ENCODE assay signal across 12 cellular contexts in the genomic region with DNA sequence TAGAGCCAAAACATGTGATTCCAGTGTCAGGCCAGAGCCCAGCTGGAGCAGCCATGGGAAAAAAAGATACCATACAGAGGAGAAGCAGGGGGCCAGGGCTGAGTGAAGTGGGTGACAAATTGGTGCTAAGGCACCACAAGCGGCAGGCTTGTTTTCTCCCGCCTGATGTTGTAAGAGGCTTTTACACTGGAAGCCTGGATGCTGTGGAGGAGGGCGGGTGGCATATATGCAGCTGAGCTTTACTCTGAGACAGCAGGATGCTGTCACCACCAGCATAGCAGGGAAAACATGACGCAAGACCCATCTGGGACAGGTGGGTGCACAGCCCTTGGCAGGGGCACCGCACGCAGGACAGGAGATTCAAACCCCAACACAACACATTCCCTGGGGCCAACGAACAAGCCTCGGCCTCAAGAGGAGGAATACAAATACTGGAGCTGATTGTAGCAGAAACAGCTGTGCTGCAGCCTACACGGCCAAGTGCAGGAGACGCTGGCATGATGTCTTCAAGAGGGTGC.
DNase-seq lines count a peak whose midpoint lies in the region; ATAC-seq and TF ChIP-seq lines count a peak whose summit lies in the region.
"Had no signal": no experiment of that assay in that cellular context is flagged by ENCODE, and none has a peak within 500 bp of the region (broad histone marks: within the 10 kb centered on the region; RNA-seq: fewer than 3 reads in every experiment).

No MANE protein-coding gene starts in this region.

- no peak overlapping the region for H3K4me2 ChIP-seq in PC-9

- H3K9me3 ChIP-seq in HEK293 (ENCODE audit: control insufficient read depth, insufficient read depth, low read depth, low read length) (no peaks in the 10 kb centered on the region), left ventricle myocardium inferior (replicated peaks) (no peaks in the 10 kb centered on the region), PC-9 (ENCODE audit: insufficient read depth, low read depth) (no peaks in the 10 kb centered on the region)

- H3K4me3 Mint-ChIP-seq in activated CD4-positive, alpha-beta T cell treated with anti-CD3 and anti-CD28 coated beads, Interleukin-2, amount 10 ng/mL, durations not matched to agents 7 days and 5 days, result no peak overlapping the region
- H3K4me3 Mint-ChIP-seq: activated CD4-positive, alpha-beta T cell treated with anti-CD3 and anti-CD28 coated beads, Interleukin-2, amount 10 ng/mL, durations not matched to agents 24 days and 14 days had no signal

- no peaks in the 10 kb centered on the region for H3K27me3 Mint-ChIP-seq in activated CD4-positive, alpha-beta T cell treated with anti-CD3 and anti-CD28 coated beads, Interleukin-2, amount 10 ng/mL, durations not matched to agents 7 days and 5 days
- H3K27me3 Mint-ChIP-seq: activated CD4-positive, alpha-beta T cell treated with anti-CD3 and anti-CD28 coated beads, Interleukin-2, amount 10 ng/mL, durations not matched to agents 24 days and 14 days had no signal

- H3K36me3 Mint-ChIP-seq in activated CD4-positive, alpha-beta T cell treated with anti-CD3 and anti-CD28 coated beads, Interleukin-2, amount 10 ng/mL, durations not matched to agents 7 days and 5 days (ENCODE audit: low read depth), result peaks cover 10% of the 10 kb centered on the region

- BruUV-seq in PC-9 (replicated peaks; lab: Mats Ljungman, UMichigan), result no TSS peak

- no peak overlapping the region for H3K4me3 ChIP-seq in HEK293 (ENCODE audit: low read depth, low read length)
- no peak overlapping the region for H3K4me3 ChIP-seq in left ventricle myocardium inferior
- H3K4me3 ChIP-seq in PC-9, result no peak overlapping the region
- H3K4me3 ChIP-seq: SK-N-MC had no signal

- no peaks in the 10 kb centered on the region for H3F3A ChIP-seq in PC-9 (ENCODE audit: insufficient read depth, low read depth)

- H3K36me3 ChIP-seq in HEK293 (ENCODE audit: control insufficient read depth in 2 of 2, insufficient read depth in 1 of 2, low read length in 2 of 2) (no peaks in the 10 kb centered on the region), left ventricle myocardium inferior (no peaks in the 10 kb centered on the region), PC-9 (ENCODE audit: low read depth) (no peaks in the 10 kb centered on the region)

- H3K79me2 ChIP-seq in PC-9 (ENCODE audit: low read depth), result no peaks in the 10 kb centered on the region; the same call in 1 of the 2 replicates

- H3K4me1 ChIP-seq in HEK293 (ENCODE audit: control insufficient read depth, insufficient read depth, low read length) (no peaks in the 10 kb centered on the region), left ventricle myocardium inferior (peaks cover 35% of the 10 kb centered on the region), PC-9 (replicated peaks; ENCODE audit: insufficient read depth) (peaks cover 2% of the 10 kb centered on the region; the same call in 1 of the 2 replicates)

- peak; percentile 63 for ATAC-seq in sciatic nerve
- no peak for ATAC-seq in HG03159 (IDR thresholded peaks at IDR 0.05; ENCODE audit: unreplicated experiment)

- H3K9me3 Mint-ChIP-seq in activated CD4-positive, alpha-beta T cell treated with anti-CD3 and anti-CD28 coated beads, Interleukin-2, amount 10 ng/mL, durations not matched to agents 7 days and 5 days, result no peaks in the 10 kb centered on the region
- H3K9me3 Mint-ChIP-seq: activated CD4-positive, alpha-beta T cell treated with anti-CD3 and anti-CD28 coated beads, Interleukin-2, amount 10 ng/mL, durations not matched to agents 24 days and 14 days had no signal

- H3K27me3 ChIP-seq in left ventricle myocardium inferior (ENCODE audit: low read depth) (no peaks in the 10 kb centered on the region), PC-9 (ENCODE audit: insufficient read depth, low read depth) (no peaks in the 10 kb centered on the region)

- intact Hi-C loops in left ventricle myocardium inferior (cut with micrococcal nuclease) (no loop called here), sciatic nerve (cut with DNase I) (no loop called here), PC-9 (cut with micrococcal nuclease; ENCODE audit: unreplicated experiment) (no loop called here)

- POLR2A ChIA-PET in HEK293 (lab: Yijun Ruan, JAX) (no interaction called here), PC-9 (lab: Charles Lee; ENCODE audit: unreplicated experiment) (interaction anchor here (0.6 kb wide), 1 partner anchor 430 kb away, joined by 4 read pairs; no protein-coding TSS in a partner anchor)
- POLR2A ChIA-PET in activated CD4-positive, alpha-beta T cell treated with anti-CD3 and anti-CD28 coated beads, Interleukin-2, amount 10 ng/mL, durations not matched to agents 7 days and 5 days (lab: Charles Lee), result no interaction called here

- H4K20me1 ChIP-seq in PC-9 (ENCODE audit: insufficient read depth), result no peaks in the 10 kb centered on the region

- H3K9me2 ChIP-seq in PC-9 (ENCODE audit: insufficient read depth), result no peaks in the 10 kb centered on the region

- CTCF ChIA-PET in HEK293 (lab: Yijun Ruan, JAX), result no interaction called here
- CTCF ChIA-PET in PC-9 (lab: Charles Lee), result no interaction called here
- CTCF ChIA-PET in activated CD4-positive, alpha-beta T cell treated with anti-CD3 and anti-CD28 coated beads, Interleukin-2, amount 10 ng/mL, durations not matched to agents 7 days and 5 days (lab: Charles Lee), result interaction anchor here (1.1 kb wide), 1 partner anchor 13 kb away, joined by 3 read pairs; no protein-coding TSS in a partner anchor

- TF ChIP-seq CTCF in HEK293 (tag by site-specific recombination; IDR thresholded peaks at IDR 0.05), result no peak
- TF ChIP-seq CTCF in left ventricle myocardium inferior (IDR thresholded peaks at IDR 0.05; ENCODE audit: borderline replicate concordance), result no peak
- no peak for TF ChIP-seq CTCF in PC-9 (conservative IDR thresholded peaks at IDR 0.05)

- H3K27ac ChIP-seq in HEK293 (ENCODE audit: extremely low read depth, low read depth, low read length) (no peak overlapping the region), left ventricle myocardium inferior (replicated peaks) (peak overlapping the region; percentile 45), PC-9 (no peak overlapping the region)
- H3K27ac ChIP-seq: SK-N-MC had no signal

- no peak overlapping the region for H2AFZ ChIP-seq in PC-9

- no peak overlapping the region for H3K27ac Mint-ChIP-seq in activated CD4-positive, alpha-beta T cell treated with anti-CD3 and anti-CD28 coated beads, Interleukin-2, amount 10 ng/mL, durations not matched to agents 7 days and 5 days
- H3K27ac Mint-ChIP-seq: activated CD4-positive, alpha-beta T cell treated with anti-CD3 and anti-CD28 coated beads, Interleukin-2, amount 10 ng/mL, durations not matched to agents 24 days and 14 days had no signal

- DNase-seq in SHP77 treated with DMSO at 0.1 percent for 48 hours (lab: John Stamatoyannopoulos, UW), result peak; percentile 65
- no peak for DNase-seq in left ventricle myocardium inferior
- DNase-seq in sciatic nerve (ENCODE audit: low spot score), result no peak
- no peak for DNase-seq in PC-9
- DNase-seq in activated CD4-positive, alpha-beta T cell treated with anti-CD3 and anti-CD28 coated beads, Interleukin-2, amount 10 ng/mL, durations not matched to agents 7 days and 5 days, result no peak
- DNase-seq in stimulated activated naive CD4-positive, alpha-beta T cell treated with Interleukin-2 at 50 U/mL for 16 hours (lab: John Stamatoyannopoulos, UW), result no peak
- DNase-seq: activated CD4-positive, alpha-beta T cell treated with anti-CD3 and anti-CD28 coated beads, Interleukin-2, amount 10 ng/mL, durations not matched to agents 24 days and 14 days; activated naive CD4-positive, alpha-beta T cell treated with anti-CD3 and anti-CD28 coated beads, Interleukin-2, amount 50 U/mL, for 16 hours; NCI-H187 treated with DMSO at 0.1 percent for 48 hours had no signal

- peaks cover 4% of the 10 kb centered on the region for H3K4me1 Mint-ChIP-seq in activated CD4-positive, alpha-beta T cell treated with anti-CD3 and anti-CD28 coated beads, Interleukin-2, amount 10 ng/mL, durations not matched to agents 7 days and 5 days

TF ChIP-seq in HEK293, 187 proteins besides CTCF, POLR2A, EP300 and RAD21:
- TF ChIP-seq ZIC2 (tag by site-specific recombination; IDR thresholded peaks at IDR 0.05) (peak; percentile 96), ZNF302 (tag by site-specific recombination; IDR thresholded peaks at IDR 0.05; ENCODE audit: low read depth) (no peak)
TF ChIP-seq in HEK293: peak in this region for 1.
